12 cellular contexts compared by ENCODE assay signal in the genomic region with DNA sequence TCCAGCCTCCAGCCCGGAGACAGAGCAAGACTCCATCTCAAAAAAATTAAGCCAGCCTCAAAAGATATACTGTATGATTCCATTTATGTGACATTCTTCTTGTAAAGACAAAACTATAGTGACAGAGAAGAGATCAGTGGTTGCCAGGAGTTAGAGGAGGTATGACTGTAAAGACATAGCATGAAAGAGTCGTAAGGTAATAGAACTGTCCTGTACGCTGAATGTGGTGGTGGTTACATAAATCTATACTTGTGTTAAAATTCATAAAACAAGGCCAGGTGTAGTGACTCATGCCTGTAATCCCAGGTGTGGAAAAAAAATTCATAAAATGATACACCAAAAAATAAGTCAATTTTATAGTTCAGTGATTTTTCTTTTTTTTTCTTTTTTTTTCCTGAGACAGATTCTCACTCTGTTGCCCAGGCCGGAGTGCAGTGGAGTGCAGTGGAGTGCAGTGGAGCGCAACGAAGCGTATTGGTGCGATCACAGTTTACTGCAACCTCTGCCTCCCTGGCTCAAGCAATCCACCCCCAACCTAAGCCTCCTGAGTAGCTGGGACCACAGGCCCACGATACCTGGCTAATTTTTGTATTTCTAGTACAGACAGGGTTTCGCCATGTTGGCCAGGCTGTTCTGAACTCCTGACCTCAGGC.
DNase-seq lines count a peak whose midpoint lies in the region; ATAC-seq and TF ChIP-seq lines count a peak whose summit lies in the region.
"Had no signal": no experiment of that assay in that cellular context is flagged by ENCODE, and none has a peak within 500 bp of the region (broad histone marks: within the 10 kb centered on the region; RNA-seq: fewer than 3 reads in every experiment).

No MANE protein-coding gene starts in this region.

- H3K27me3 Mint-ChIP-seq in stimulated activated memory B cell treated with anti-CD40 and anti-IgM and Interleukin-4, amounts not matched to agents 10 μg/mL and 1 μg/mL and 100 μg/mL, for 72 hours = peaks cover 62% of the 10 kb centered on the region

- H3K36me3 Mint-ChIP-seq in stimulated activated memory B cell treated with anti-CD40 and anti-IgM and Interleukin-4, amounts not matched to agents 10 μg/mL and 1 μg/mL and 100 μg/mL, for 72 hours = no peaks in the 10 kb centered on the region

- H3K27ac ChIP-seq in esophagus squamous epithelium = peak overlapping the region in 2 of 4 donors; percentile 25 to 60
- H3K27ac ChIP-seq in breast epithelium = no peak overlapping the region
- H3K27ac ChIP-seq: HL-60, psoas muscle, upper lobe of left lung had no signal

- H3K27me3 ChIP-seq in esophagus squamous epithelium (no peaks in the 10 kb centered on the region), breast epithelium (no peaks in the 10 kb centered on the region)
- H3K27me3 ChIP-seq: upper lobe of left lung had no signal

- 37 to 63% methylated on average over 10 of the region's 10 CpGs for WGBS in esophagus squamous epithelium, 2 donors

- no peaks in the 10 kb centered on the region for H3K36me3 ChIP-seq in esophagus squamous epithelium
- no peaks in the 10 kb centered on the region for H3K36me3 ChIP-seq in breast epithelium
- H3K36me3 ChIP-seq: upper lobe of left lung had no signal

- TF ChIP-seq CTCF in esophagus squamous epithelium (IDR thresholded peaks at IDR 0.05) = no peak
- TF ChIP-seq CTCF in breast epithelium (IDR thresholded peaks at IDR 0.05) = no peak

- no peak overlapping the region for H3K4me3 Mint-ChIP-seq in stimulated activated memory B cell treated with anti-CD40 and anti-IgM and Interleukin-4, amounts not matched to agents 10 μg/mL and 1 μg/mL and 100 μg/mL, for 72 hours

- TF ChIP-seq POLR2A in esophagus squamous epithelium (IDR thresholded peaks at IDR 0.05) (no peak), breast epithelium (IDR thresholded peaks at IDR 0.05) (no peak)

- peak; percentile 95 for ATAC-seq in GM19395 (IDR thresholded peaks at IDR 0.05; ENCODE audit: unreplicated experiment)
- peak; percentile 92 for ATAC-seq in HG02870 (IDR thresholded peaks at IDR 0.05; ENCODE audit: unreplicated experiment)
- ATAC-seq in HG03558 (IDR thresholded peaks at IDR 0.05; ENCODE audit: extremely low read depth, unreplicated experiment) = peak; percentile 49
- ATAC-seq in stimulated activated memory B cell treated with anti-CD40 and anti-IgM and Interleukin-4, amounts not matched to agents 10 μg/mL and 1 μg/mL and 100 μg/mL, for 72 hours = no peak
- ATAC-seq: psoas muscle had no signal

- H3K27ac Mint-ChIP-seq in stimulated activated memory B cell treated with anti-CD40 and anti-IgM and Interleukin-4, amounts not matched to agents 10 μg/mL and 1 μg/mL and 100 μg/mL, for 72 hours = no peak overlapping the region

- no peaks in the 10 kb centered on the region for H3K9me3 ChIP-seq in esophagus squamous epithelium
- no peaks in the 10 kb centered on the region for H3K9me3 ChIP-seq in breast epithelium
- H3K9me3 ChIP-seq: psoas muscle, upper lobe of left lung had no signal

- H3K9me3 Mint-ChIP-seq in stimulated activated memory B cell treated with anti-CD40 and anti-IgM and Interleukin-4, amounts not matched to agents 10 μg/mL and 1 μg/mL and 100 μg/mL, for 72 hours = peaks cover 3% of the 10 kb centered on the region

- DNase-seq in DMS53 (lab: John Stamatoyannopoulos, UW) = peak; percentile 76
- no peak for DNase-seq in activated effector memory CD4-positive, alpha-beta T cell treated with Interleukin-2 at 50 U/mL for 16 hours
- DNase-seq in esophagus squamous epithelium (lab: John Stamatoyannopoulos, UW) = no peak
- no peak for DNase-seq in breast epithelium (ENCODE audit: low spot score in 2 of 2)
- DNase-seq: mammary epithelial cell, psoas muscle, upper lobe of left lung had no signal

- H3K4me3 ChIP-seq in esophagus squamous epithelium = no peak overlapping the region
- H3K4me3 ChIP-seq in breast epithelium = no peak overlapping the region
- H3K4me3 ChIP-seq: psoas muscle, upper lobe of left lung had no signal

- H3K4me1 ChIP-seq in esophagus squamous epithelium (peaks cover 0 to 28% (median 0%) of the 10 kb centered on the region in 3 donors), breast epithelium (no peaks in the 10 kb centered on the region)
- H3K4me1 ChIP-seq: psoas muscle, upper lobe of left lung had no signal

- intact Hi-C loops in esophagus squamous epithelium (cut with DNase I) (no loop called here), breast epithelium (cut with DNase I; ENCODE audit: low total_unique reads) (no loop called here)

- no peaks in the 10 kb centered on the region for H3K4me1 Mint-ChIP-seq in stimulated activated memory B cell treated with anti-CD40 and anti-IgM and Interleukin-4, amounts not matched to agents 10 μg/mL and 1 μg/mL and 100 μg/mL, for 72 hours
